Comparison of ENCODE assay signal across 33 cellular contexts in genomic region chr19:56147307-56147706, GRCh38. TPM values are rescaled to one million over a fixed set of nuclear protein-coding genes. Genes with fewer than 3 reads are reported as not detected.
"Had no signal": no experiment of that assay in that cellular context is flagged by ENCODE, and none has a peak within 500 bp of the region (broad histone marks: within the 10 kb centered on the region; RNA-seq: fewer than 3 reads in every experiment).

No MANE protein-coding gene starts in this region.

- H3K27ac Mint-ChIP-seq: activated CD4-positive, alpha-beta T cell treated with anti-CD3 and anti-CD28 coated beads, Interleukin-2, amount 10 ng/mL, durations not matched to agents 7 days and 5 days; activated CD8-positive, alpha-beta T cell treated with anti-CD3 and anti-CD28 coated beads for 36 hours; activated naive CD4-positive, alpha-beta T cell treated with anti-CD3 and anti-CD28 coated beads, Interleukin-2, amount 10 ng/mL, durations not matched to agents 7 days and 5 days; naive B cell; T-helper 2 cell treated with Interferon-gamma antibody and Interleukin-4, amounts not matched to agents 5 μg/mL and 100 μg/mL, for 36 hours had no signal

- H3K27ac ChIP-seq: brain microvascular endothelial cell, foreskin keratinocyte, hepatocyte, lower lobe of right lung, thyroid gland, VCaP had no signal

- H3K4me1 ChIP-seq: foreskin keratinocyte had no signal

- H3K27me3 ChIP-seq: brain microvascular endothelial cell, foreskin keratinocyte, hepatocyte, thyroid gland had no signal

- ATAC-seq: activated CD8-positive, alpha-beta memory T cell treated with anti-CD3 and anti-CD28 coated beads, Interleukin-2, amount 10 ng/mL, durations not matched to agents 7 days and 5 days; activated CD8-positive, alpha-beta T cell treated with anti-CD3 and anti-CD28 coated beads for 36 hours; foreskin keratinocyte; left lobe of liver; sciatic nerve had no signal

- H3K9me3 ChIP-seq: lower lobe of right lung, thyroid gland had no signal

- H3K27me3 Mint-ChIP-seq: activated CD4-positive, alpha-beta T cell treated with anti-CD3 and anti-CD28 coated beads, Interleukin-2, amount 10 ng/mL, durations not matched to agents 7 days and 5 days; activated CD8-positive, alpha-beta memory T cell treated with anti-CD3 and anti-CD28 coated beads, Interleukin-2, amount 10 ng/mL, durations not matched to agents 7 days and 5 days; activated CD8-positive, alpha-beta T cell treated with anti-CD3 and anti-CD28 coated beads for 36 hours; activated naive CD4-positive, alpha-beta T cell treated with anti-CD3 and anti-CD28 coated beads, Interleukin-2, amount 10 ng/mL, durations not matched to agents 7 days and 5 days; naive B cell had no signal

- H3K9me3 Mint-ChIP-seq: activated naive CD4-positive, alpha-beta T cell treated with anti-CD3 and anti-CD28 coated beads, Interleukin-2, amount 10 ng/mL, durations not matched to agents 7 days and 5 days; immature natural killer cell; T-helper 2 cell treated with Interferon-gamma antibody and Interleukin-4, amounts not matched to agents 5 μg/mL and 100 μg/mL, for 36 hours had no signal

- H3K4me3 ChIP-seq: hepatocyte, lower lobe of right lung, smooth muscle cell, thyroid gland had no signal

- H3K4me3 Mint-ChIP-seq: activated CD4-positive, alpha-beta T cell treated with anti-CD3 and anti-CD28 coated beads, Interleukin-2, amount 10 ng/mL, durations not matched to agents 7 days and 5 days; activated CD8-positive, alpha-beta memory T cell treated with anti-CD3 and anti-CD28 coated beads, Interleukin-2, amount 10 ng/mL, durations not matched to agents 7 days and 5 days; activated CD8-positive, alpha-beta T cell treated with anti-CD3 and anti-CD28 coated beads for 36 hours; activated naive CD4-positive, alpha-beta T cell treated with anti-CD3 and anti-CD28 coated beads, Interleukin-2, amount 10 ng/mL, durations not matched to agents 7 days and 5 days; immature natural killer cell; naive B cell; T-helper 2 cell treated with Interferon-gamma antibody and Interleukin-4, amounts not matched to agents 5 μg/mL and 100 μg/mL, for 36 hours had no signal

- DNase-seq: activated CD4-positive, alpha-beta T cell treated with anti-CD3 and anti-CD28 coated beads, Interleukin-2, amount 10 ng/mL, durations not matched to agents 7 days and 5 days; activated CD4-positive, CD25-positive, alpha-beta regulatory T cell treated with anti-CD3 and anti-CD28 coated beads, Interleukin-2, amount 50 U/mL, for 72 hours; activated CD8-positive, alpha-beta memory T cell treated with anti-CD3 and anti-CD28 coated beads, Interleukin-2, amount 10 ng/mL, durations not matched to agents 7 days and 5 days; activated CD8-positive, alpha-beta T cell treated with anti-CD3 and anti-CD28 coated beads for 36 hours; activated effector memory CD4-positive, alpha-beta T cell treated with anti-CD3 and anti-CD28 coated beads, Interleukin-2, amount 50 U/mL, for 16 hours; activated naive CD4-positive, alpha-beta T cell treated with anti-CD3 and anti-CD28 coated beads, Interleukin-2, amount 10 ng/mL, durations not matched to agents 7 days and 5 days; activated T-cell treated with anti-CD3 and anti-CD28 coated beads for 4 hours; brain microvascular endothelial cell; caudate nucleus; dermis blood vessel endothelial cell; effector CD8-positive, alpha-beta T cell; foreskin keratinocyte; immature natural killer cell; lower lobe of right lung; mesendoderm; naive B cell; occipital lobe; stimulated activated CD4-positive, alpha-beta T cell treated with anti-CD3 and anti-CD28 coated beads, Interleukin-15, amount 100 ng/mL, for 24 hours; stimulated activated naive CD4-positive, alpha-beta T cell; thyroid gland had no signal

RNA-seq across cellular contexts. Expression of gene GALP, which starts 28.5 kb away (rescaled TPM):
- total RNA-seq: activated CD4-positive, alpha-beta T cell treated with anti-CD3 and anti-CD28 coated beads, Interleukin-2, amount 10 ng/mL, durations not matched to agents 7 days and 5 days; activated CD8-positive, alpha-beta memory T cell treated with anti-CD3 and anti-CD28 coated beads, Interleukin-2, amount 10 ng/mL, durations not matched to agents 7 days and 5 days; activated CD8-positive, alpha-beta T cell treated with anti-CD3 and anti-CD28 coated beads for 36 hours; dermis blood vessel endothelial cell; foreskin keratinocyte; glomerular endothelial cell; hepatocyte; kidney epithelial cell; left lobe of liver; lower lobe of right lung; mucosa of gallbladder; occipital lobe; sciatic nerve; smooth muscle cell; subcutaneous adipose tissue; thyroid gland; ureter had no signal
- polyA plus RNA-seq: esophagus, foreskin keratinocyte, hepatocyte, immature natural killer cell, neural cell, smooth muscle cell had no signal

RNA-seq across cellular contexts. Expression of gene ZSCAN5B, which starts 50.3 kb away (rescaled TPM):
- total RNA-seq: activated CD4-positive, alpha-beta T cell treated with anti-CD3 and anti-CD28 coated beads, Interleukin-2, amount 10 ng/mL, durations not matched to agents 7 days and 5 days; activated CD8-positive, alpha-beta memory T cell treated with anti-CD3 and anti-CD28 coated beads, Interleukin-2, amount 10 ng/mL, durations not matched to agents 7 days and 5 days; activated CD8-positive, alpha-beta T cell treated with anti-CD3 and anti-CD28 coated beads for 36 hours; dermis blood vessel endothelial cell; foreskin keratinocyte; glomerular endothelial cell; hepatocyte; kidney epithelial cell; left lobe of liver; lower lobe of right lung; mucosa of gallbladder; occipital lobe; sciatic nerve; smooth muscle cell; subcutaneous adipose tissue; thyroid gland; ureter had no signal
- polyA plus RNA-seq: hepatocyte, immature natural killer cell had no signal

RNA-seq across cellular contexts. Expression of gene ZSCAN5C, which starts 54.8 kb away (rescaled TPM):
- total RNA-seq: activated CD4-positive, alpha-beta T cell treated with anti-CD3 and anti-CD28 coated beads, Interleukin-2, amount 10 ng/mL, durations not matched to agents 7 days and 5 days; activated CD8-positive, alpha-beta memory T cell treated with anti-CD3 and anti-CD28 coated beads, Interleukin-2, amount 10 ng/mL, durations not matched to agents 7 days and 5 days; activated CD8-positive, alpha-beta T cell treated with anti-CD3 and anti-CD28 coated beads for 36 hours; dermis blood vessel endothelial cell; foreskin keratinocyte; glomerular endothelial cell; hepatocyte; kidney epithelial cell; left lobe of liver; lower lobe of right lung; mucosa of gallbladder; occipital lobe; sciatic nerve; smooth muscle cell; subcutaneous adipose tissue; thyroid gland; ureter had no signal
- polyA plus RNA-seq: esophagus, foreskin keratinocyte, hepatocyte, immature natural killer cell, neural cell, smooth muscle cell had no signal
